In genomic region chr15:83352124-83352523, GRCh38 we compare ENCODE assay signal across 23 cellular contexts.
"Had no signal": no experiment of that assay in that cellular context is flagged by ENCODE, and none has a peak within 500 bp of the region (broad histone marks: within the 10 kb centered on the region; RNA-seq: fewer than 3 reads in every experiment).

No MANE protein-coding gene starts in this region.

- H3K27ac Mint-ChIP-seq: activated naive CD4-positive, alpha-beta T cell treated with anti-CD3 and anti-CD28 coated beads for 36 hours; activated naive CD8-positive, alpha-beta T cell treated with anti-CD3 and anti-CD28 coated beads, Interleukin-2, amount 10 ng/mL, durations not matched to agents 7 days and 5 days; endodermal cell; immature natural killer cell; natural killer cell had no signal

- H3K36me3 ChIP-seq: left lung, neutrophil, ovary, right atrium auricular region, spleen had no signal

- H3K4me3 ChIP-seq: coronary artery, left lung, lung, ovary, psoas muscle, right atrium auricular region, spleen had no signal

- H3K27me3 ChIP-seq: ovary, right atrium auricular region had no signal

- H3K4me3 Mint-ChIP-seq: activated naive CD4-positive, alpha-beta T cell treated with anti-CD3 and anti-CD28 coated beads for 36 hours; activated naive CD8-positive, alpha-beta T cell treated with anti-CD3 and anti-CD28 coated beads, Interleukin-2, amount 10 ng/mL, durations not matched to agents 7 days and 5 days; endodermal cell; immature natural killer cell; natural killer cell had no signal

- H3K9me3 Mint-ChIP-seq: activated naive CD8-positive, alpha-beta T cell treated with anti-CD3 and anti-CD28 coated beads, Interleukin-2, amount 10 ng/mL, durations not matched to agents 7 days and 5 days; immature natural killer cell; natural killer cell had no signal

- H3K4me1 ChIP-seq: left lung, psoas muscle, right atrium auricular region, spleen had no signal

- H3K9me3 ChIP-seq: left lung, neutrophil, ovary, psoas muscle, right atrium auricular region had no signal

- H3K27ac ChIP-seq: coronary artery, left lung, neutrophil, ovary, psoas muscle, right atrium auricular region, spleen had no signal

- H3K36me3 Mint-ChIP-seq: activated naive CD8-positive, alpha-beta T cell treated with anti-CD3 and anti-CD28 coated beads, Interleukin-2, amount 10 ng/mL, durations not matched to agents 7 days and 5 days; immature natural killer cell; natural killer cell had no signal

- DNase-seq: activated CD4-positive, alpha-beta T cell treated with anti-CD3 and anti-CD28 coated beads for 4 hours; activated CD4-positive, alpha-beta T cell treated with anti-CD3 and anti-CD28 coated beads, Interleukin-2, amount 50 U/mL, for 48 hours; activated CD8-positive, alpha-beta memory T cell treated with anti-CD3 and anti-CD28 coated beads, Interleukin-2, amount 50 U/mL, for 48 hours; activated naive CD4-positive, alpha-beta T cell treated with anti-CD3 and anti-CD28 coated beads for 36 hours; activated naive CD8-positive, alpha-beta T cell treated with anti-CD3 and anti-CD28 coated beads, Interleukin-2, amount 10 ng/mL, durations not matched to agents 7 days and 5 days; activated T-cell treated with anti-CD3 and anti-CD28 coated beads, Interleukin-2, amount 50 U/mL, for 48 hours; amygdala; endodermal cell; foreskin melanocyte; immature natural killer cell; kidney glomerular epithelial cell; left lung; natural killer cell; ovary; psoas muscle; spleen; stimulated activated CD4-positive, alpha-beta T cell treated with anti-CD3 and anti-CD28 coated beads, Interleukin-4, amount 100 ng/mL, for 1 hour; stimulated activated naive CD4-positive, alpha-beta T cell treated with Interleukin-2 at 50 U/mL for 16 hours; T-helper 9 cell had no signal

- H3K4me1 Mint-ChIP-seq: activated naive CD8-positive, alpha-beta T cell treated with anti-CD3 and anti-CD28 coated beads, Interleukin-2, amount 10 ng/mL, durations not matched to agents 7 days and 5 days; endodermal cell; immature natural killer cell; natural killer cell had no signal

- ATAC-seq: left lung, natural killer cell, psoas muscle had no signal
